In genomic region chr11:68032003-68032402, GRCh38 we compare ENCODE assay signal across 9 cellular contexts. TPM values are rescaled to one million over a fixed set of nuclear protein-coding genes. Genes with fewer than 3 reads are reported as not detected.
DNase-seq lines count a peak whose midpoint lies in the region; ATAC-seq, FAIRE-seq and TF ChIP-seq lines count a peak whose summit lies in the region.
"Had no signal": no experiment of that assay in that cellular context is flagged by ENCODE, and none has a peak within 500 bp of the region (broad histone marks: within the 10 kb centered on the region; RNA-seq: fewer than 3 reads in every experiment).

No MANE protein-coding gene starts in this region.

- peaks cover 9% of the 10 kb centered on the region for H3K36me3 Mint-ChIP-seq in activated CD4-positive, alpha-beta T cell treated with anti-CD3 and anti-CD28 coated beads, Interleukin-2, amount 10 ng/mL, durations not matched to agents 7 days and 5 days (ENCODE audit: low read depth)

- H3K27me3 ChIP-seq in Panc1 (ENCODE audit: control insufficient read depth, insufficient read depth, low read length) (no peaks in the 10 kb centered on the region), endocrine pancreas (ENCODE audit: control insufficient read depth, insufficient read depth, low read length) (no peaks in the 10 kb centered on the region), psoas muscle (ENCODE audit: insufficient read depth in 3 of 3, low read length in 2 of 3) (no peaks in the 10 kb centered on the region)
- H3K27me3 ChIP-seq: transverse colon had no signal

- H3K36me3 ChIP-seq in Panc1 (ENCODE audit: control insufficient read depth, insufficient read depth, low read length) (0 out of 2 replicates have a peak, but pooled peaks cover 3% of the 10 kb centered on the region), endocrine pancreas (ENCODE audit: control insufficient read depth, insufficient read depth, low read length) (peaks cover 3% of the 10 kb centered on the region), psoas muscle (ENCODE audit: insufficient read depth in 1 of 2, low read depth in 1 of 2) (peaks cover 0 to 40% of the 10 kb centered on the region in 2 donors)
- H3K36me3 ChIP-seq: transverse colon had no signal

- H3K4me1 ChIP-seq in Panc1 (ENCODE audit: control insufficient read depth, insufficient read depth, low read length) = peaks cover 31% of the 10 kb centered on the region
- no peaks in the 10 kb centered on the region for H3K4me1 ChIP-seq in endocrine pancreas (ENCODE audit: control insufficient read depth, insufficient read depth, low read length)
- peaks cover 23% of the 10 kb centered on the region for H3K4me1 ChIP-seq in psoas muscle

- H3K4me3 Mint-ChIP-seq in activated CD4-positive, alpha-beta T cell treated with anti-CD3 and anti-CD28 coated beads, Interleukin-2, amount 10 ng/mL, durations not matched to agents 7 days and 5 days = peak overlapping the region; percentile 93

- peak overlapping the region; percentile 95 for H3K27ac Mint-ChIP-seq in activated CD4-positive, alpha-beta T cell treated with anti-CD3 and anti-CD28 coated beads, Interleukin-2, amount 10 ng/mL, durations not matched to agents 7 days and 5 days

- peaks cover 38% of the 10 kb centered on the region for H3K4me1 Mint-ChIP-seq in activated CD4-positive, alpha-beta T cell treated with anti-CD3 and anti-CD28 coated beads, Interleukin-2, amount 10 ng/mL, durations not matched to agents 7 days and 5 days

- H3K4me3 ChIP-seq in Panc1 (ENCODE audit: low read depth in 2 of 2, low read length in 2 of 2) = peak overlapping the region; percentile 89 to 91; a peak in 2 of 4 replicates
- no peak overlapping the region for H3K4me3 ChIP-seq in endocrine pancreas (ENCODE audit: control insufficient read depth, insufficient read depth, low read length)
- H3K4me3 ChIP-seq in psoas muscle = peak overlapping the region; percentile 86

- H3K9me3 Mint-ChIP-seq in activated CD4-positive, alpha-beta T cell treated with anti-CD3 and anti-CD28 coated beads, Interleukin-2, amount 10 ng/mL, durations not matched to agents 7 days and 5 days = no peaks in the 10 kb centered on the region

- 73 to 81% (median 74%) methylated on average over 8 to 9 of the region's 9 CpGs for WGBS in psoas muscle, 3 donors

- H3K9me3 ChIP-seq in Panc1 (ENCODE audit: control insufficient read depth, insufficient read depth, low read depth, low read length) (no peaks in the 10 kb centered on the region), endocrine pancreas (ENCODE audit: control insufficient read depth, low read length) (no peaks in the 10 kb centered on the region), psoas muscle (no peaks in the 10 kb centered on the region)
- H3K9me3 ChIP-seq: transverse colon had no signal

- POLR2A ChIA-PET in activated CD4-positive, alpha-beta T cell treated with anti-CD3 and anti-CD28 coated beads, Interleukin-2, amount 10 ng/mL, durations not matched to agents 7 days and 5 days (lab: Charles Lee) = no interaction called here
- POLR2A ChIA-PET in Panc1 (lab: Charles Lee) = no interaction called here

- no peak for ATAC-seq in Panc1
- ATAC-seq in psoas muscle = no peak

- no peak for FAIRE-seq in GM12891 (lab: Jason Lieb, UNC)

- TF ChIP-seq CTCF in Panc1 (IDR thresholded peaks at IDR 0.05) (no peak), psoas muscle (IDR thresholded peaks at IDR 0.05) (no peak)

- no peak for DNase-seq in activated CD4-positive, alpha-beta T cell treated with anti-CD3 and anti-CD28 coated beads, Interleukin-2, amount 10 ng/mL, durations not matched to agents 7 days and 5 days
- no peak for DNase-seq in activated CD4-positive, alpha-beta T cell treated with anti-CD3 and anti-CD28 coated beads, Interleukin-2, amount 50 U/mL, for 4 hours
- no peak for DNase-seq in Panc1 (ENCODE audit: low read depth, low spot score)
- no peak for DNase-seq in psoas muscle
- no peak for DNase-seq in LoVo (ENCODE audit: low spot score)
- no peak for DNase-seq in stimulated activated CD4-positive, alpha-beta T cell treated with anti-CD3 and anti-CD28 coated beads, Interleukin-12 subunit alpha, Interleukin-12 subunit beta, amount 100 ng/mL, for 4 hours
- DNase-seq in GM12891 (ENCODE audit: insufficient read length, low spot score) = no peak
- DNase-seq: transverse colon had no signal

- TF ChIP-seq POLR2A in GM12891 (IDR thresholded peaks at IDR 0.05; ENCODE audit: low read depth, low read length) = no peak

- in situ Hi-C loops in Panc1 (cut with HindIII; ENCODE audit: low pct_unique_long_range_greater_than_20kb, low sequenced_read_pairs) = no loop called here

- no TSS peak for BruUV-seq in Panc1 (replicated peaks; lab: Mats Ljungman, UMichigan)

- H3K27ac ChIP-seq in Panc1 (ENCODE audit: low read length) = peak overlapping the region; percentile 98
- H3K27ac ChIP-seq in psoas muscle = peak overlapping the region; percentile 89

- H3K9ac ChIP-seq in endocrine pancreas (ENCODE audit: control insufficient read depth, insufficient read depth, low read length) = peak overlapping the region; percentile 0

- intact Hi-C loops in Panc1 (cut with micrococcal nuclease; ENCODE audit: unreplicated experiment) (no loop called here), psoas muscle (cut with DNase I) (loop anchor here in 1 of 2 donors (5.0 kb wide), 1 partner anchor 95 kb away; no protein-coding TSS in a partner anchor)

- H3K27me3 Mint-ChIP-seq in activated CD4-positive, alpha-beta T cell treated with anti-CD3 and anti-CD28 coated beads, Interleukin-2, amount 10 ng/mL, durations not matched to agents 7 days and 5 days = no peaks in the 10 kb centered on the region

- CTCF ChIA-PET in activated CD4-positive, alpha-beta T cell treated with anti-CD3 and anti-CD28 coated beads, Interleukin-2, amount 10 ng/mL, durations not matched to agents 7 days and 5 days (lab: Charles Lee) = interaction anchor here (1.0 kb wide), 1 partner anchor 175 kb away, joined by 3 read pairs; no protein-coding TSS in a partner anchor
- CTCF ChIA-PET in Panc1 (lab: Charles Lee) = no interaction called here

TF ChIP-seq in GM12891, 5 proteins besides CTCF, POLR2A, EP300 and RAD21:
- TF ChIP-seq SPI1 (IDR thresholded peaks at IDR 0.05; ENCODE audit: low read depth, low read length) (no peak), TAF1 (IDR thresholded peaks at IDR 0.05; ENCODE audit: low read depth, low read length) (no peak), PAX5 (IDR thresholded peaks at IDR 0.05; ENCODE audit: insufficient read depth, low read length, severe bottlenecking) (no peak), POU2F2 (IDR thresholded peaks at IDR 0.05; ENCODE audit: low read depth, low read length) (no peak), POLR2AphosphoS5 (IDR thresholded peaks at IDR 0.05; ENCODE audit: low read depth, low read length) (no peak)
TF ChIP-seq in GM12891: peak in this region for 0.

RNA-seq across cellular contexts. Expression of gene NDUFS8, which starts 1.5 kb away (rescaled TPM):
- 100 to 1,000 TPM; 116 to 138 TPM for total RNA-seq in activated CD4-positive, alpha-beta T cell treated with anti-CD3 and anti-CD28 coated beads, Interleukin-2, amount 10 ng/mL, durations not matched to agents 7 days and 5 days
- 289 TPM for total RNA-seq in Panc1 (2021; ENCODE audit: unreplicated experiment)
- polyA plus RNA-seq in Panc1 (2012; ENCODE audit: insufficient read length) = 558 TPM
- total RNA-seq in psoas muscle = 100 to 1,000 TPM; 204 to 328 (median 241) TPM
- polyA plus RNA-seq in psoas muscle = 100 to 1,000 TPM; 193 to 390 (median 328) TPM
- polyA plus RNA-seq in GM12891 (2012; ENCODE audit: low read depth, missing spikeins) = 127 TPM

RNA-seq across cellular contexts. Expression of gene TCIRG1, which starts 6.8 kb away (rescaled TPM):
- total RNA-seq in activated CD4-positive, alpha-beta T cell treated with anti-CD3 and anti-CD28 coated beads, Interleukin-2, amount 10 ng/mL, durations not matched to agents 7 days and 5 days = 100 to 1,000 TPM; 286 to 316 TPM
- total RNA-seq in Panc1 (2021; ENCODE audit: unreplicated experiment) (158 TPM), psoas muscle (10 to 100 TPM; 11.4 to 14.6 (median 12.7) TPM)
- polyA plus RNA-seq in Panc1 (2012; ENCODE audit: insufficient read length) = 192 TPM
- 10 to 100 TPM; 10.9 to 20.1 (median 11.8) TPM for polyA plus RNA-seq in psoas muscle
- 85.7 TPM for polyA plus RNA-seq in GM12891 (2012; ENCODE audit: low read depth, missing spikeins)

RNA-seq across cellular contexts. Expression of gene ALDH3B1, which starts 21.9 kb away (rescaled TPM):
- total RNA-seq in activated CD4-positive, alpha-beta T cell treated with anti-CD3 and anti-CD28 coated beads, Interleukin-2, amount 10 ng/mL, durations not matched to agents 7 days and 5 days = under 1 TPM in 1 of 2 experiments, not detected in 1; 0.15 TPM
- total RNA-seq in Panc1 (2021; ENCODE audit: unreplicated experiment) = 18.3 TPM
- polyA plus RNA-seq in Panc1 (2012; ENCODE audit: insufficient read length) = 25.3 TPM
- total RNA-seq in psoas muscle = 1 to 10 TPM; 1.7 to 3.3 (median 2.2) TPM
- 1 to 10 TPM in 2 of 3 donors, under 1 TPM in 1; 0.83 to 1.8 (median 1.4) TPM for polyA plus RNA-seq in psoas muscle
- 0.06 TPM for polyA plus RNA-seq in GM12891 (2012; ENCODE audit: low read depth, missing spikeins)

RNA-seq across cellular contexts. Expression of gene UNC93B1, which starts 28.1 kb away (rescaled TPM):
- 10 to 100 TPM; 32.6 to 34.3 TPM for total RNA-seq in activated CD4-positive, alpha-beta T cell treated with anti-CD3 and anti-CD28 coated beads, Interleukin-2, amount 10 ng/mL, durations not matched to agents 7 days and 5 days
- total RNA-seq in Panc1 (2021; ENCODE audit: unreplicated experiment) (54.1 TPM), psoas muscle (1 to 10 TPM; 3.8 to 5.2 (median 4.8) TPM)
- polyA plus RNA-seq in Panc1 (2012; ENCODE audit: insufficient read length) = 74.9 TPM
- 1 to 10 TPM; 1.9 to 5.9 (median 4.0) TPM for polyA plus RNA-seq in psoas muscle
- polyA plus RNA-seq in GM12891 (2012; ENCODE audit: low read depth, missing spikeins) = 34.5 TPM

Comparison
In these comparisons a context has a peak if more than half of its experiments do, and no peak if none do; other contexts are left out.
1. RNA of gene TCIRG1, which starts 6.8 kb away (total RNA-seq): 286 to 316 TPM in activated CD4-positive, alpha-beta T cell treated with anti-CD3 and anti-CD28 coated beads, Interleukin-2, amount 10 ng/mL, durations not matched to agents 7 days and 5 days and 158 TPM in Panc1 (single experiment); 11.4 to 14.6 TPM in psoas muscle; every median in the first group is over 10 times any median in the second.